Comparison of ENCODE assay signal across 8 cellular contexts in the genomic region with DNA sequence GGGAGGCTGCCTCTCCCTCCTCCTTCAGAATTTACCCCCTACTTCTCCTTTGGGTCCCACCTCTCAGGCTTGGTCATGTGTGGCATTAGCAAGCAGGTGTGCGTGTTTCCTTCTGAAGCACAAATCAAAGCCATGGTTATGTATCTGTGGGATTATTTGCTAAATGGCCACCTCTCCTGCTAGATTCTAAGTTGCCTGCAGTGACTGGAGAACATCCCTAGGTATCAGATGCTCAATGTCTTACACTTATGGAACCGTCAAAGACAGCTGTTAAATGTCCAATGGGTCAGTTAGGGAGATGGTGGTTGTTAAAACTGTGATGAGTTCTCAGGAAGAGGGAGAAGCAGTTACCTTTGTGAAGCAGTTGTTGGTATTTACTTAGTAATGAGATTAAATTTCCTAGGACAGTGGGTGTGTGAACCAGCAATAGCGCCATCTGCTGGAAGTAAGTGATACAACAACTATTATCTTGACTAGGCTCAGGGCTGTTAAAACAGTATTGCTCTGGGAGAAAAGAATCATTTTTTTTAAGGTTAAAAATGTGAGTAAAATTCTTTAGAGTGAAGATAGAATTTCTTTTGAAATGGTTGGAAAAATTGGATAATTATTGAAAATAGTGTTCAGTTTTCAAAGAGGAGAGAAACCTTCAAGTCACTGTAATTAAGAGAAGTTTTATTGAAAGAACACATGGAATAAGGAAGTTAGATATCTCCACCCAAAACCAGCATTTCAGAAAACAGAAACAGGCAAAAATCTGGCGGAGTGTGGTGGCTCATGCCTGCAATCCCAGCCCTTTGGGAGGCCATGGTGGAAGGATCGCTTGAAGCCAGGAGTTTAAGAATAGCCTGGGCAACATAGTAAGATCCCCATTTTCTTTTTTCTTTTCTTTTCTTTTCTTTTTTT.
DNase-seq lines count a peak whose midpoint lies in the region; ATAC-seq and TF ChIP-seq lines count a peak whose summit lies in the region.

No MANE protein-coding gene starts in this region.

- H3K27me3 Mint-ChIP-seq in brain, result peaks cover 5% of the 10 kb centered on the region

- H3K4me1 Mint-ChIP-seq in brain, result peaks cover 39% of the 10 kb centered on the region

- WGBS in spleen, 5 donors, result 42 to 53% (median 44%) methylated on average over 5 of the region's 5 CpGs

- peak; percentile 72 for ATAC-seq in GM19467 (IDR thresholded peaks at IDR 0.05; ENCODE audit: unreplicated experiment)

- H3K9me3 ChIP-seq in spleen, result no peaks in the 10 kb centered on the region

- no peaks in the 10 kb centered on the region for H3K27me3 ChIP-seq in spleen (replicated peaks in 1 of 7)

- H3K36me3 Mint-ChIP-seq in brain, result no peaks in the 10 kb centered on the region

- no peaks in the 10 kb centered on the region for H3K9me3 Mint-ChIP-seq in brain

- no peak for TF ChIP-seq POLR2A in spleen (IDR thresholded peaks at IDR 0.05)

- peak overlapping the region in 4 of 5 experiments; percentile 28 to 53 (median 40) for H3K27ac Mint-ChIP-seq in brain

- no peak overlapping the region for H3K4me3 ChIP-seq in spleen

- H3K36me3 ChIP-seq in spleen, result no peaks in the 10 kb centered on the region

- peak overlapping the region in 3 of 8 donors; percentile 10 to 65 (median 63) for H3K27ac ChIP-seq in spleen

- intact Hi-C loops in spleen (cut with DNase I; ENCODE audit: low total_unique reads), result loop anchor here (5.0 kb wide), 1 partner anchor 310 kb away; no protein-coding TSS in a partner anchor

- H3K4me1 ChIP-seq in spleen, result peaks cover 0 to 60% (median 21%) of the 10 kb centered on the region in 6 donors

- peak; percentile 62 for DNase-seq in NCI-H1694 treated with DMSO at 0.1 percent for 48 hours (lab: John Stamatoyannopoulos, UW)
- no peak for DNase-seq in NCI-H1694 (lab: John Stamatoyannopoulos, UW)
- DNase-seq in HT-29 (ENCODE audit: low spot score), result peak; percentile 91
- DNase-seq in NOMO-1 (lab: John Stamatoyannopoulos, UW; ENCODE audit: unreplicated experiment in 2 of 2), result peak; percentile 15 to 56
- peak; percentile 33 for DNase-seq in iPS DF 4.7 (ENCODE audit: extremely low read depth, low spot score)
- no peak for DNase-seq in spleen

- no peak overlapping the region for H3K4me3 Mint-ChIP-seq in brain

- TF ChIP-seq CTCF in brain (conservative IDR thresholded peaks at IDR 0.05), result peak; percentile 81 to 87
- peak; percentile 54 to 86 (median 77) for TF ChIP-seq CTCF in spleen (IDR thresholded peaks at IDR 0.05 in 8 of 11, conservative IDR thresholded peaks at IDR 0.05 in 3 of 11)

Comparison
In these comparisons a context has a peak if more than half of its experiments do, and no peak if none do; other contexts are left out.
1. DNase-seq: peak in NCI-H1694 treated with DMSO at 0.1 percent for 48 hours (single experiment), HT-29 (single experiment), NOMO-1 (2 of 2) and iPS DF 4.7 (single experiment); none in NCI-H1694 (single experiment) and spleen (single experiment).